20 cellular contexts compared by ENCODE assay signal in the genomic region with DNA sequence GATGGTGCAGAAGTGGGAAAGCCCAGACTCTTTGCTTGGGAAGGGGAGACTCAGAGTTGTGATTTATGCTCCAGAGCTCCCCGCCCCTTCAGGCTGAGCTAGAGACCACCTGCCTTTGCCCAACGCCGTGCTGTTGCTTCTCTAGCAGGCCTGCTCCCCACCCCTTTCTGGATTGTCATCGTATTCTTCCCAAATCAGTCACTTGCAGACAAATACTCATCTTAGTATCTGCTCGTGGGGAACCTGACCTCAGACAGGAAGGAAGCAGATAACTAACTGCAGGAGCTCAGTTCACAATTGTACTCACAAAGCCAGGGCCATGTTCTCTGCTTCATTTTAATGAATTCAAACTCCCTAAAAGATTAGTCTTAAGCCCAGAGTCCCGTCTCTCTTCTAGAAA. TPM values are rescaled to one million over a fixed set of nuclear protein-coding genes. Genes with fewer than 3 reads are reported as not detected.
DNase-seq lines count a peak whose midpoint lies in the region; ATAC-seq and TF ChIP-seq lines count a peak whose summit lies in the region.
"Had no signal": no experiment of that assay in that cellular context is flagged by ENCODE, and none has a peak within 500 bp of the region (broad histone marks: within the 10 kb centered on the region; RNA-seq: fewer than 3 reads in every experiment).

No MANE protein-coding gene starts in this region.

- no peaks in the 10 kb centered on the region for H4K20me1 ChIP-seq in DND-41 (ENCODE audit: insufficient read depth, low read length)
- no peaks in the 10 kb centered on the region for H4K20me1 ChIP-seq in OCI-LY7 (ENCODE audit: insufficient read depth, low read length)

- no peaks in the 10 kb centered on the region for H3K9me3 ChIP-seq in DND-41 (ENCODE audit: insufficient read depth, low read length, severe bottlenecking)
- no peaks in the 10 kb centered on the region for H3K9me3 ChIP-seq in OCI-LY7 (ENCODE audit: low read length)
- H3K9me3 ChIP-seq: esophagus squamous epithelium, tibial artery had no signal

- H3K27me3 ChIP-seq in DND-41 (ENCODE audit: insufficient read depth, low read length, poor library complexity), result no peaks in the 10 kb centered on the region

- peaks cover 28% of the 10 kb centered on the region for H3K4me1 ChIP-seq in DND-41 (ENCODE audit: insufficient read depth, low read length)
- no peaks in the 10 kb centered on the region for H3K4me1 ChIP-seq in OCI-LY7 (ENCODE audit: insufficient read depth, low read length, poor library complexity, severe bottlenecking)
- H3K4me1 ChIP-seq: esophagus squamous epithelium, tibial artery had no signal

- H3K9me3 Mint-ChIP-seq in naive thymus-derived CD8-positive, alpha-beta T cell, result peaks cover 0 to 5% (median 0%) of the 10 kb centered on the region in 9 donors
- H3K9me3 Mint-ChIP-seq: memory B cell had no signal

- peak overlapping the region in 9 of 10 donors; percentile 14 to 73 (median 62) for H3K4me3 Mint-ChIP-seq in naive thymus-derived CD8-positive, alpha-beta T cell
- H3K4me3 Mint-ChIP-seq: memory B cell had no signal

- peak overlapping the region; percentile 81 to 93 (median 88) for H3K27ac Mint-ChIP-seq in naive thymus-derived CD8-positive, alpha-beta T cell
- H3K27ac Mint-ChIP-seq: memory B cell had no signal

- no peaks in the 10 kb centered on the region for H3K36me3 ChIP-seq in DND-41 (ENCODE audit: insufficient read depth, low read length)
- no peaks in the 10 kb centered on the region for H3K36me3 ChIP-seq in OCI-LY7 (ENCODE audit: insufficient read depth, low read length)
- H3K36me3 ChIP-seq: esophagus squamous epithelium, tibial artery had no signal

- H3K79me2 ChIP-seq in DND-41 (ENCODE audit: insufficient read depth, low read length) (no peaks in the 10 kb centered on the region), OCI-LY7 (ENCODE audit: insufficient read depth, low read depth, low read length) (no peaks in the 10 kb centered on the region)

- intact Hi-C loops in OCI-LY7 (cut with micrococcal nuclease; ENCODE audit: unreplicated experiment), result no loop called here

- H3K4me3 ChIP-seq in DND-41 (ENCODE audit: low read depth in 1 of 2, low read length in 2 of 2) (no peak overlapping the region), OCI-LY7 (ENCODE audit: low read depth, low read length, poor library complexity, severe bottlenecking) (no peak overlapping the region)
- H3K4me3 ChIP-seq: esophagus squamous epithelium, GM12878, tibial artery had no signal

- H3K36me3 Mint-ChIP-seq in naive thymus-derived CD8-positive, alpha-beta T cell, result no peaks in the 10 kb centered on the region
- H3K36me3 Mint-ChIP-seq: memory B cell had no signal

- BruUV-seq in OCI-LY7 (replicated peaks; lab: Mats Ljungman, UMichigan), result no TSS peak

- peaks cover 17 to 54% (median 44%) of the 10 kb centered on the region in 4 donors for H3K4me1 Mint-ChIP-seq in naive thymus-derived CD8-positive, alpha-beta T cell
- H3K4me1 Mint-ChIP-seq: memory B cell had no signal

- POLR2A ChIA-PET in naive thymus-derived CD8-positive, alpha-beta T cell (lab: Charles Lee), result interaction anchor here (1.0 to 4.8 kb wide), 3 partner anchors 9 to 18 kb away, joined by 3 to 28 read pairs (median 4); no protein-coding TSS in a partner anchor
- POLR2A ChIA-PET in OCI-LY7 (lab: Charles Lee), result no interaction called here

- peak overlapping the region; percentile 87 for H3K27ac ChIP-seq in DND-41 (ENCODE audit: low read length)
- H3K27ac ChIP-seq in OCI-LY7 (ENCODE audit: low read depth, low read length, poor library complexity, severe bottlenecking), result no peak overlapping the region
- H3K27ac ChIP-seq: 22Rv1, esophagus squamous epithelium, tibial artery had no signal

- CTCF ChIA-PET in OCI-LY7 (lab: Charles Lee; ENCODE audit: unreplicated experiment), result no interaction called here

- H2AFZ ChIP-seq in DND-41 (ENCODE audit: low read depth, low read length) (peak overlapping the region; percentile 90), OCI-LY7 (ENCODE audit: low read length) (no peak overlapping the region)

- peak overlapping the region; percentile 31 for H3K9ac ChIP-seq in DND-41 (ENCODE audit: low read depth, low read length)

- peak; percentile 40 to 60 for ATAC-seq in activated CD4-positive, CD25-positive, alpha-beta regulatory T cell treated with anti-CD3 and anti-CD28 coated beads, Interleukin-2, amount 50 U/mL, for 24 hours
- ATAC-seq in DND-41 (ENCODE audit: insufficient read depth, low read depth) (peak; percentile 95), HG03565 (IDR thresholded peaks at IDR 0.05; ENCODE audit: unreplicated experiment) (no peak), GM21576 (IDR thresholded peaks at IDR 0.05; ENCODE audit: unreplicated experiment) (no peak)
- ATAC-seq in naive thymus-derived CD8-positive, alpha-beta T cell, result peak; percentile 64 to 79
- ATAC-seq: GM12878, Panc1, SK-N-SH treated with all-trans-retinoic acid at 6 μM for 48 hours had no signal

- H3K4me2 ChIP-seq in DND-41 (ENCODE audit: insufficient read depth, low read length), result peak overlapping the region; percentile 20; the same call in 1 of the 2 replicates
- no peak overlapping the region for H3K4me2 ChIP-seq in OCI-LY7 (ENCODE audit: low read length)

- no peak for DNase-seq in activated CD4-positive, CD25-positive, alpha-beta regulatory T cell treated with anti-CD3 and anti-CD28 coated beads, Interleukin-2, amount 50 U/mL, for 72 hours
- DNase-seq in DND-41 (peak; percentile 61), OCI-LY7 (ENCODE audit: low spot score) (no peak)
- DNase-seq in activated T-cell treated with anti-CD3 and anti-CD28 coated beads, Interleukin-2, amount 50 U/mL, for 48 hours, result peak; percentile 42 to 53
- DNase-seq in naive thymus-derived CD8-positive, alpha-beta T cell, result peak in 2 of 10 donors; percentile 24 to 34
- DNase-seq: esophagus squamous epithelium, MM.1S, NCI-H2029 treated with DMSO at 0.1 percent for 48 hours, NCI-H69, tibial artery had no signal

- TF ChIP-seq CTCF in DND-41 (IDR thresholded peaks at IDR 0.05; ENCODE audit: borderline replicate concordance, extremely low read depth, low read length, poor library complexity, severe bottlenecking) (no peak), OCI-LY7 (conservative IDR thresholded peaks at IDR 0.05; ENCODE audit: low read length) (no peak)

- H3K27me3 Mint-ChIP-seq in naive thymus-derived CD8-positive, alpha-beta T cell, result no peaks in the 10 kb centered on the region

- no peaks in the 10 kb centered on the region for H3K9me2 ChIP-seq in OCI-LY7 (ENCODE audit: insufficient read depth, low read length)

RNA-seq across cellular contexts. Expression of gene GGTLC1, which starts 57.0 kb away (rescaled TPM):
- total RNA-seq in naive thymus-derived CD8-positive, alpha-beta T cell, result not detected
- polyA plus RNA-seq in naive thymus-derived CD8-positive, alpha-beta T cell, result not detected
- total RNA-seq in OCI-LY7 (2014; rRNA removed; shearing (Covaris generic)), result not detected in 2 replicates
- not detected in 2 replicates for total RNA-seq in OCI-LY7 (2022)
- total RNA-seq: dermis microvascular lymphatic vessel endothelial cell, esophagus squamous epithelium, GM12878, renal cortical epithelial cell had no signal
- polyA plus RNA-seq: GM12878 had no signal

Comparison
In these comparisons a context has a peak if more than half of its experiments do, and no peak if none do; other contexts are left out.
1. ATAC-seq: peak in activated CD4-positive, CD25-positive, alpha-beta regulatory T cell treated with anti-CD3 and anti-CD28 coated beads, Interleukin-2, amount 50 U/mL, for 24 hours (2 of 2), DND-41 (single experiment) and naive thymus-derived CD8-positive, alpha-beta T cell (2 of 2); none in HG03565 (single experiment) and GM21576 (single experiment).
2. DNase-seq: peak in DND-41 (single experiment) and activated T-cell treated with anti-CD3 and anti-CD28 coated beads, Interleukin-2, amount 50 U/mL, for 48 hours (2 of 2); none in activated CD4-positive, CD25-positive, alpha-beta regulatory T cell treated with anti-CD3 and anti-CD28 coated beads, Interleukin-2, amount 50 U/mL, for 72 hours (single experiment) and OCI-LY7 (single experiment).